Comparison of ENCODE assay signal across 27 cellular contexts in the genomic region with DNA sequence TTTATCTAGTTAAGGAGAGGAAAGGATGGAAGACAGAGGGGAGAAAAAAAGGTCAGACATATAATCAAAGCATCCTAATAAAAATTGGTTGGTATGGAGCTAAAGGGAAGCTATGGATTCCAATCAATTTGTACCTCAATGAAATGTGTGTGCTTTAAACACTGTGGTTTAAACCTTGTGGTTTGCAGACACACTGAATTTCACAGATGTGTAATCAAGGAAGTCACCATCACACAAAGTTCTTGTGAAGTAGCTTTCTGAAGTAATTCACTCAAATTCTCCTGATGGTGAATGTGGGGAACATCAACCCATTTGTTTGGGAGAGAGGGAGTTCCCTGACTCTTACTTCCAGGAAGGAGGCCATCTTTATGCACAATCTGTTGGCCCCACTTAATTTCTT.
DNase-seq lines count a peak whose midpoint lies in the region; ATAC-seq and TF ChIP-seq lines count a peak whose summit lies in the region.
"Had no signal": no experiment of that assay in that cellular context is flagged by ENCODE, and none has a peak within 500 bp of the region (broad histone marks: within the 10 kb centered on the region; RNA-seq: fewer than 3 reads in every experiment).

No MANE protein-coding gene starts in this region.

- H2AFZ ChIP-seq in DND-41 (ENCODE audit: low read depth, low read length): no peak overlapping the region
- no peak overlapping the region for H2AFZ ChIP-seq in HCT116 (ENCODE audit: low read depth, low read length, poor library complexity, severe bottlenecking)
- no peak overlapping the region for H2AFZ ChIP-seq in hepatocyte

- H3K36me3 ChIP-seq in DND-41 (ENCODE audit: insufficient read depth, low read length) (no peaks in the 10 kb centered on the region), HCT116 (ENCODE audit: control insufficient read depth in 1 of 2, insufficient read depth in 2 of 2, low read length in 2 of 2) (no peaks in the 10 kb centered on the region), hepatocyte (replicated peaks; ENCODE audit: insufficient read depth, low read depth) (no peaks in the 10 kb centered on the region), spleen (no peaks in the 10 kb centered on the region)
- H3K36me3 ChIP-seq: ascending aorta, gastroesophageal sphincter, lower lobe of right lung, MG63, neutrophil, Peyer's patch, tibial artery had no signal

- BruUV-seq in HCT116 (replicated peaks; lab: Mats Ljungman, UMichigan): no TSS peak

- H3K9me3 ChIP-seq in DND-41 (ENCODE audit: insufficient read depth, low read length, severe bottlenecking) (no peaks in the 10 kb centered on the region), HCT116 (ENCODE audit: control insufficient read depth in 1 of 2, insufficient read depth in 1 of 2, low read depth in 1 of 2, low read length in 2 of 2) (no peaks in the 10 kb centered on the region), hepatocyte (ENCODE audit: low read depth) (no peaks in the 10 kb centered on the region), spleen (no peaks in the 10 kb centered on the region)
- H3K9me3 ChIP-seq: ascending aorta, gastroesophageal sphincter, lower lobe of right lung, MG63, neutrophil, Peyer's patch, tibial artery had no signal

- no peak for TF ChIP-seq RAD21 in HCT116 (IDR thresholded peaks at IDR 0.05; ENCODE audit: low read depth)

- H3K79me2 ChIP-seq in DND-41 (ENCODE audit: insufficient read depth, low read length): no peaks in the 10 kb centered on the region
- peaks cover 6% of the 10 kb centered on the region; the same call in 1 of the 2 replicates for H3K79me2 ChIP-seq in HCT116 (ENCODE audit: insufficient read depth, low read length)
- H3K79me2 ChIP-seq in hepatocyte: no peaks in the 10 kb centered on the region

- intact Hi-C loops in HCT116 (cut with micrococcal nuclease): no loop called here
- intact Hi-C loops in Right ventricle myocardium inferior (cut with DNase I): no loop called here
- intact Hi-C loops in spleen (cut with DNase I; ENCODE audit: low total_unique reads): no loop called here

- no peak overlapping the region; the same call in 1 of the 2 replicates for H3K27ac ChIP-seq in DND-41 (ENCODE audit: low read length)
- H3K27ac ChIP-seq in HCT116 (ENCODE audit: low read depth, low read length): peak overlapping the region; percentile 100
- peak overlapping the region; percentile 42 for H3K27ac ChIP-seq in VCaP
- peak overlapping the region; percentile 49 for H3K27ac ChIP-seq in hepatocyte
- no peak overlapping the region for H3K27ac ChIP-seq in spleen
- H3K27ac ChIP-seq: ascending aorta, gastroesophageal sphincter, HL-60, lower lobe of right lung, neutrophil, Peyer's patch, SK-N-MC, tibial artery had no signal

- ATAC-seq in DND-41 (ENCODE audit: insufficient read depth, low read depth): peak; percentile 82
- no peak for ATAC-seq in HCT116
- ATAC-seq in HG03565 (IDR thresholded peaks at IDR 0.05; ENCODE audit: unreplicated experiment): no peak
- ATAC-seq in Right ventricle myocardium inferior: no peak
- ATAC-seq in GM19455 (IDR thresholded peaks at IDR 0.05; ENCODE audit: unreplicated experiment): no peak
- ATAC-seq: CD8-positive, alpha-beta T cell; gastroesophageal sphincter; lower lobe of right lung had no signal

- H3K4me3 ChIP-seq in DND-41 (ENCODE audit: low read depth in 1 of 2, low read length in 2 of 2): no peak overlapping the region
- H3K4me3 ChIP-seq in HCT116 (replicated peaks in 1 of 2; ENCODE audit: low read depth in 1 of 2, low read length in 2 of 2): no peak overlapping the region
- H3K4me3 ChIP-seq in hepatocyte: no peak overlapping the region
- no peak overlapping the region for H3K4me3 ChIP-seq in spleen
- H3K4me3 ChIP-seq: ascending aorta, gastroesophageal sphincter, lower lobe of right lung, MG63, Peyer's patch, SK-N-MC, tibial artery had no signal

- H3K27me3 ChIP-seq in DND-41 (ENCODE audit: insufficient read depth, low read length, poor library complexity) (no peaks in the 10 kb centered on the region), HCT116 (ENCODE audit: insufficient read depth, low read length) (no peaks in the 10 kb centered on the region), hepatocyte (no peaks in the 10 kb centered on the region), spleen (replicated peaks in 1 of 7) (no peaks in the 10 kb centered on the region)
- H3K27me3 ChIP-seq: ascending aorta, gastroesophageal sphincter, MG63, neutrophil, Peyer's patch, tibial artery had no signal

- no peak for TF ChIP-seq CTCF in DND-41 (IDR thresholded peaks at IDR 0.05; ENCODE audit: borderline replicate concordance, extremely low read depth, low read length, poor library complexity, severe bottlenecking)
- no peak for TF ChIP-seq CTCF in HCT116 (IDR thresholded peaks at IDR 0.05 in 2 of 3, conservative IDR thresholded peaks at IDR 0.05 in 1 of 3; ENCODE audit: borderline replicate concordance in 1 of 3, insufficient read depth in 1 of 3, low read depth in 2 of 3, low read length in 2 of 3)
- no peak for TF ChIP-seq CTCF in VCaP (conservative IDR thresholded peaks at IDR 0.05)
- TF ChIP-seq CTCF in hepatocyte (IDR thresholded peaks at IDR 0.05; ENCODE audit: poor library complexity): no peak
- TF ChIP-seq CTCF in spleen (IDR thresholded peaks at IDR 0.05 in 8 of 11, conservative IDR thresholded peaks at IDR 0.05 in 3 of 11): no peak

- H3K4me2 ChIP-seq in DND-41 (ENCODE audit: insufficient read depth, low read length) (no peak overlapping the region), HCT116 (ENCODE audit: low read length) (no peak overlapping the region), hepatocyte (no peak overlapping the region)

- CTCF ChIA-PET in HCT116 (lab: Charles Lee): no interaction called here

- H4K20me1 ChIP-seq in DND-41 (ENCODE audit: insufficient read depth, low read length) (no peaks in the 10 kb centered on the region), HCT116 (ENCODE audit: insufficient read depth) (no peaks in the 10 kb centered on the region), hepatocyte (ENCODE audit: insufficient read depth, poor library complexity, severe bottlenecking) (no peaks in the 10 kb centered on the region)

- DNase-seq in DND-41 (no peak), HCT116 (ENCODE audit: low read depth, low spot score) (no peak), hepatocyte (ENCODE audit: low spot score) (no peak), Right ventricle myocardium inferior (ENCODE audit: missing footprints) (no peak), spleen (no peak)
- DNase-seq: activated CD4-positive, alpha-beta T cell treated with anti-CD3 and anti-CD28 coated beads, Interleukin-2, amount 50 U/mL, for 4 hours; activated naive CD4-positive, alpha-beta T cell treated with anti-CD3 and anti-CD28 coated beads for 36 hours; CD8-positive, alpha-beta T cell; erythroblast; GF-D8; kidney; lower lobe of right lung; MG63; NCI-H2081 treated with DMSO at 0.1 percent for 48 hours; NCI-H446; Peyer's patch; stimulated activated CD4-positive, alpha-beta T cell treated with anti-CD3 and anti-CD28 coated beads, Interleukin-4, amount 100 ng/mL, for 1 hour; stimulated activated naive CD4-positive, alpha-beta T cell treated with Interleukin-2 at 50 U/mL for 16 hours; tibial artery had no signal

- H3K9ac ChIP-seq in DND-41 (ENCODE audit: low read depth, low read length) (no peak overlapping the region), HCT116 (ENCODE audit: low read length) (peak overlapping the region; percentile 17; the same call in 1 of the 2 replicates)

- TF ChIP-seq POLR2A in HCT116 (IDR thresholded peaks at IDR 0.05; ENCODE audit: borderline replicate concordance, extremely low read depth, insufficient read depth, insufficient read length): no peak
- no peak for TF ChIP-seq POLR2A in spleen (IDR thresholded peaks at IDR 0.05)

- H3K4me1 ChIP-seq in DND-41 (ENCODE audit: insufficient read depth, low read length) (peaks cover 14% of the 10 kb centered on the region), HCT116 (ENCODE audit: control insufficient read depth in 1 of 2, insufficient read depth in 2 of 2, low read length in 2 of 2) (peaks cover 77 to 91% of the 10 kb centered on the region in 2 experiments), hepatocyte (ENCODE audit: insufficient read depth) (peaks cover 3% of the 10 kb centered on the region), spleen (no peaks in the 10 kb centered on the region)
- H3K4me1 ChIP-seq: gastroesophageal sphincter, lower lobe of right lung, Peyer's patch had no signal

- H3K9me2 ChIP-seq in HCT116 (ENCODE audit: insufficient read depth) (no peaks in the 10 kb centered on the region), hepatocyte (replicated peaks; ENCODE audit: insufficient read depth) (no peaks in the 10 kb centered on the region)

- RAD21 ChIA-PET in HCT116 (lab: Charles Lee; ENCODE audit: low non-redundant PET in 1 of 2, low total read pairs in 2 of 2, uncharacterized antibody in 2 of 2, unreplicated experiment in 2 of 2): no interaction called here

- POLR2A ChIA-PET in HCT116 (lab: Charles Lee): no interaction called here

TF ChIP-seq in HCT116, 20 proteins besides CTCF, POLR2A, EP300 and RAD21:
- TF ChIP-seq EZH2 (IDR thresholded peaks at IDR 0.05) (no peak), YY1 (IDR thresholded peaks at IDR 0.05; ENCODE audit: extremely low read depth, insufficient replicate concordance, low read depth, low read length) (no peak), CBX3 (IDR thresholded peaks at IDR 0.05; ENCODE audit: low read depth) (no peak), ZNF274 (IDR thresholded peaks at IDR 0.05; ENCODE audit: low read depth, low read length) (no peak), JUND (IDR thresholded peaks at IDR 0.05) (no peak)
TF ChIP-seq in HCT116: peak in this region for 0.

Comparison
In these comparisons a context has a peak if more than half of its experiments do, and no peak if none do; other contexts are left out.
1. H3K27ac ChIP-seq: peak in HCT116 (single experiment), VCaP (single experiment) and hepatocyte (single experiment); none in DND-41 (single experiment) and spleen (0 of 8).